In the genomic region with DNA sequence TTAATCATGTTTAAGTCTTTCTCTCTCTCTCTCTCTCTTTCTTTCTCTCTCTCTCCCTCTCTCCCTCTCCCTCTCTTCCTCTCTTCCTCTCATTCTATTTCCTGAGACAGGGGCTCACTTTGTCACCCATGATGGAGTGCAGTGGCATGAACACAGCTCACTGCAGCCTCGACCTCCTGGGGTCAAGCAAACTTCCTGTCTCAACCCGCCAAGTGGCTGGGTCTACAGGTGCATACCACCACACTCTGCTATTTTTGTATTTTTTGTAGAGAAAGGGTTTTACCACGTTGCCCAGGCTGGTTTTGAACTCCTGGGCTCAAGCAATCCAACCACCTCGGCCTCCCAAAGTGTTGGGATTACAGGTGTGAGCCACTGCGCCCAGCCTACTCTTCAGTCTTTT, we compare ENCODE assay signal across 2 cellular contexts.
TF ChIP-seq lines count a peak whose summit lies in the region.

No MANE protein-coding gene starts in this region.

TF ChIP-seq in HepG2, 621 proteins besides CTCF, POLR2A, EP300 and RAD21:
- TF ChIP-seq MBD4 (IDR thresholded peaks at IDR 0.05; ENCODE audit: borderline replicate concordance, low read length) (no peak), ZNF260 (CRISPR knock-in tag; IDR thresholded peaks at IDR 0.05; ENCODE audit: borderline replicate concordance, low read depth) (no peak), NR2F6 (IDR thresholded peaks at IDR 0.05) (no peak), NR2F6 (CRISPR knock-in tag; IDR thresholded peaks at IDR 0.05) (peak; percentile 56; the same call in 1 of the 2 replicates), TOE1 (CRISPR knock-in tag; IDR thresholded peaks at IDR 0.05) (no peak), RFX1 (IDR thresholded peaks at IDR 0.05) (no peak), ZBTB21 (CRISPR knock-in tag; IDR thresholded peaks at IDR 0.05) (no peak), AKAP8 (CRISPR knock-in tag; IDR thresholded peaks at IDR 0.05) (no peak), HDAC1 (CRISPR knock-in tag; IDR thresholded peaks at IDR 0.05) (no peak), ZBTB7B (CRISPR knock-in tag; IDR thresholded peaks at IDR 0.05) (no peak), ETV5 (CRISPR knock-in tag; IDR thresholded peaks at IDR 0.05; ENCODE audit: borderline replicate concordance) (peak; percentile 50; the same call in 1 of the 2 replicates)

TF ChIP-seq in GM12878, 131 proteins besides CTCF, POLR2A, EP300 and RAD21:
- TF ChIP-seq, protein P1, sequence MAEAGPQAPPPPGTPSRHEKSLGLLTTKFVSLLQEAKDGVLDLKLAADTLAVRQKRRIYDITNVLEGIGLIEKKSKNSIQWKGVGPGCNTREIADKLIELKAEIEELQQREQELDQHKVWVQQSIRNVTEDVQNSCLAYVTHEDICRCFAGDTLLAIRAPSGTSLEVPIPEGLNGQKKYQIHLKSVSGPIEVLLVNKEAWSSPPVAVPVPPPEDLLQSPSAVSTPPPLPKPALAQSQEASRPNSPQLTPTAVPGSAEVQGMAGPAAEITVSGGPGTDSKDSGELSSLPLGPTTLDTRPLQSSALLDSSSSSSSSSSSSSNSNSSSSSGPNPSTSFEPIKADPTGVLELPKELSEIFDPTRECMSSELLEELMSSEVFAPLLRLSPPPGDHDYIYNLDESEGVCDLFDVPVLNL (IDR thresholded peaks at IDR 0.05; ENCODE audit: low read depth, low read length): no peak
- 0 out of 2 replicates have a peak, but pooled peaks have one; percentile 35 for TF ChIP-seq NR2F1 (conservative IDR thresholded peaks at IDR 0.05)
- TF ChIP-seq, protein P2, sequence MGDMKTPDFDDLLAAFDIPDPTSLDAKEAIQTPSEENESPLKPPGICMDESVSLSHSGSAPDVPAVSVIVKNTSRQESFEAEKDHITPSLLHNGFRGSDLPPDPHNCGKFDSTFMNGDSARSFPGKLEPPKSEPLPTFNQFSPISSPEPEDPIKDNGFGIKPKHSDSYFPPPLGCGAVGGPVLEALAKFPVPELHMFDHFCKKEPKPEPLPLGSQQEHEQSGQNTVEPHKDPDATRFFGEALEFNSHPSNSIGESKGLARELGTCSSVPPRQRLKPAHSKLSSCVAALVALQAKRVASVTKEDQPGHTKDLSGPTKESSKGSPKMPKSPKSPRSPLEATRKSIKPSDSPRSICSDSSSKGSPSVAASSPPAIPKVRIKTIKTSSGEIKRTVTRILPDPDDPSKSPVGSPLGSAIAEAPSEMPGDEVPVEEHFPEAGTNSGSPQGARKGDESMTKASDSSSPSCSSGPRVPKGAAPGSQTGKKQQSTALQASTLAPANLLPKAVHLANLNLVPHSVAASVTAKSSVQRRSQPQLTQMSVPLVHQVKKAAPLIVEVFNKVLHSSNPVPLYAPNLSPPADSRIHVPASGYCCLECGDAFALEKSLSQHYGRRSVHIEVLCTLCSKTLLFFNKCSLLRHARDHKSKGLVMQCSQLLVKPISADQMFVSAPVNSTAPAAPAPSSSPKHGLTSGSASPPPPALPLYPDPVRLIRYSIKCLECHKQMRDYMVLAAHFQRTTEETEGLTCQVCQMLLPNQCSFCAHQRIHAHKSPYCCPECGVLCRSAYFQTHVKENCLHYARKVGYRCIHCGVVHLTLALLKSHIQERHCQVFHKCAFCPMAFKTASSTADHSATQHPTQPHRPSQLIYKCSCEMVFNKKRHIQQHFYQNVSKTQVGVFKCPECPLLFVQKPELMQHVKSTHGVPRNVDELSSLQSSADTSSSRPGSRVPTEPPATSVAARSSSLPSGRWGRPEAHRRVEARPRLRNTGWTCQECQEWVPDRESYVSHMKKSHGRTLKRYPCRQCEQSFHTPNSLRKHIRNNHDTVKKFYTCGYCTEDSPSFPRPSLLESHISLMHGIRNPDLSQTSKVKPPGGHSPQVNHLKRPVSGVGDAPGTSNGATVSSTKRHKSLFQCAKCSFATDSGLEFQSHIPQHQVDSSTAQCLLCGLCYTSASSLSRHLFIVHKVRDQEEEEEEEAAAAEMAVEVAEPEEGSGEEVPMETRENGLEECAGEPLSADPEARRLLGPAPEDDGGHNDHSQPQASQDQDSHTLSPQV (IDR thresholded peaks at IDR 0.05): no peak
